ENCODE assay signal across 18 cellular contexts in the genomic region with DNA sequence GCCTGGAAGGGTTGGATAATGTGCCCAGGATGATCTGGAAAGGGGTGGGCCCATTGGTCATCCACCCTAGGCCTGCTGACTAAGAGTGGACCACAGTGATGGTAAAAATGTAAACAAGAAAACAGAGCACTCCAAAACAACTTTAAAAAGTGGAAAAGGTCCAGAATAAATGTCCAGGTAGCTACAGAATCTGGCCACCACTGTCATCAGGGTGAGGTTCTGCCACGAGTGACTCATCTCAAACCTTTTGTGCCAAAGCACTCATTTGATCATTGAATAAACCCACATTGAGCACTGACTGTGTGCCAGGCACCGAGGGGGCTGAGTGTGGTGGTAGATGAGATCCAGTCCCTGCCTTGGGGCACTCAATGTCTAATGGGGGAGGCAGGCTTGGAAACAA.
"Had no signal": no experiment of that assay in that cellular context is flagged by ENCODE, and none has a peak within 500 bp of the region (broad histone marks: within the 10 kb centered on the region; RNA-seq: fewer than 3 reads in every experiment).

No MANE protein-coding gene starts in this region.

- H3K27ac ChIP-seq: ascending aorta, breast epithelium, coronary artery, thoracic aorta, upper lobe of right lung had no signal

- H3K4me1 Mint-ChIP-seq: activated CD4-positive, alpha-beta T cell treated with anti-CD3 and anti-CD28 coated beads, Interleukin-2, amount 10 ng/mL, durations not matched to agents 24 days and 14 days; activated naive CD4-positive, alpha-beta T cell treated with anti-CD3 and anti-CD28 coated beads, Interleukin-2, amount 10 ng/mL, durations not matched to agents 7 days and 5 days had no signal

- H3K36me3 ChIP-seq: breast epithelium, thoracic aorta had no signal

- H3K4me3 ChIP-seq: ascending aorta, breast epithelium, coronary artery, psoas muscle, smooth muscle cell, thoracic aorta, upper lobe of right lung had no signal

- H3K4me3 Mint-ChIP-seq: activated CD4-positive, alpha-beta T cell treated with anti-CD3 and anti-CD28 coated beads, Interleukin-2, amount 10 ng/mL, durations not matched to agents 24 days and 14 days; activated CD8-positive, alpha-beta T cell treated with anti-CD3 and anti-CD28 coated beads for 36 hours; activated naive CD4-positive, alpha-beta T cell treated with anti-CD3 and anti-CD28 coated beads, Interleukin-2, amount 10 ng/mL, durations not matched to agents 7 days and 5 days; activated T-cell treated with anti-CD3 and anti-CD28 coated beads, Interleukin-2, amount 50 U/mL, for 4 hours; nephron progenitor cell; stimulated activated effector memory CD8-positive, alpha-beta T cell treated with anti-CD3 and anti-CD28 coated beads, Interleukin-12 subunit alpha, Interleukin-12 subunit beta, amount 100 ng/mL, for 72 hours; T-helper 1 cell treated with Interleukin-12 subunit alpha and Interleukin-12 subunit beta and Interleukin-4 antibody, amounts not matched to agents 30 μg/mL and 1 μg/mL, for 36 hours had no signal

- DNase-seq: activated CD4-positive, alpha-beta T cell treated with anti-CD3 and anti-CD28 coated beads, Interleukin-2, amount 10 ng/mL, durations not matched to agents 24 days and 14 days; activated CD8-positive, alpha-beta T cell treated with anti-CD3 and anti-CD28 coated beads for 36 hours; activated effector memory CD4-positive, alpha-beta T cell treated with Interleukin-2 at 50 U/mL for 16 hours; activated naive CD4-positive, alpha-beta T cell treated with anti-CD3 and anti-CD28 coated beads, Interleukin-2, amount 10 ng/mL, durations not matched to agents 7 days and 5 days; activated T-cell treated with anti-CD3 and anti-CD28 coated beads, Interleukin-2, amount 50 U/mL, for 4 hours; mammary epithelial cell; nephron progenitor cell; stimulated activated CD4-positive, alpha-beta T cell treated with anti-CD3 and anti-CD28 coated beads, Interleukin-4, amount 100 ng/mL, for 1 hour; upper lobe of right lung had no signal

- H3K9me3 ChIP-seq: ascending aorta, breast epithelium, psoas muscle, thoracic aorta, upper lobe of right lung had no signal

- H3K27ac Mint-ChIP-seq: activated CD4-positive, alpha-beta T cell treated with anti-CD3 and anti-CD28 coated beads, Interleukin-2, amount 10 ng/mL, durations not matched to agents 24 days and 14 days; activated CD8-positive, alpha-beta T cell treated with anti-CD3 and anti-CD28 coated beads for 36 hours; activated naive CD4-positive, alpha-beta T cell treated with anti-CD3 and anti-CD28 coated beads, Interleukin-2, amount 10 ng/mL, durations not matched to agents 7 days and 5 days; nephron progenitor cell; stimulated activated effector memory CD8-positive, alpha-beta T cell treated with anti-CD3 and anti-CD28 coated beads, Interleukin-12 subunit alpha, Interleukin-12 subunit beta, amount 100 ng/mL, for 72 hours; T-helper 1 cell treated with Interleukin-12 subunit alpha and Interleukin-12 subunit beta and Interleukin-4 antibody, amounts not matched to agents 30 μg/mL and 1 μg/mL, for 36 hours had no signal

- H3K4me2 ChIP-seq: smooth muscle cell had no signal

- H3K27me3 ChIP-seq: ascending aorta, breast epithelium, upper lobe of right lung had no signal

- H3K36me3 Mint-ChIP-seq: activated naive CD4-positive, alpha-beta T cell treated with anti-CD3 and anti-CD28 coated beads, Interleukin-2, amount 10 ng/mL, durations not matched to agents 7 days and 5 days had no signal

- ATAC-seq: activated CD8-positive, alpha-beta T cell treated with anti-CD3 and anti-CD28 coated beads for 36 hours; activated T-cell treated with anti-CD3 and anti-CD28 coated beads, Interleukin-2, amount 50 U/mL, for 4 hours; sciatic nerve; stimulated activated effector memory CD8-positive, alpha-beta T cell treated with anti-CD3 and anti-CD28 coated beads, Interleukin-12 subunit alpha, Interleukin-12 subunit beta, amount 100 ng/mL, for 72 hours; upper lobe of right lung had no signal

- H3K9me3 Mint-ChIP-seq: activated CD4-positive, alpha-beta T cell treated with anti-CD3 and anti-CD28 coated beads, Interleukin-2, amount 10 ng/mL, durations not matched to agents 24 days and 14 days; activated CD8-positive, alpha-beta T cell treated with anti-CD3 and anti-CD28 coated beads for 36 hours; activated naive CD4-positive, alpha-beta T cell treated with anti-CD3 and anti-CD28 coated beads, Interleukin-2, amount 10 ng/mL, durations not matched to agents 7 days and 5 days; activated T-cell treated with anti-CD3 and anti-CD28 coated beads, Interleukin-2, amount 50 U/mL, for 4 hours; nephron progenitor cell; stimulated activated effector memory CD8-positive, alpha-beta T cell treated with anti-CD3 and anti-CD28 coated beads, Interleukin-12 subunit alpha, Interleukin-12 subunit beta, amount 100 ng/mL, for 72 hours; T-helper 1 cell treated with Interleukin-12 subunit alpha and Interleukin-12 subunit beta and Interleukin-4 antibody, amounts not matched to agents 30 μg/mL and 1 μg/mL, for 36 hours had no signal

- H3K27me3 Mint-ChIP-seq: activated CD4-positive, alpha-beta T cell treated with anti-CD3 and anti-CD28 coated beads, Interleukin-2, amount 10 ng/mL, durations not matched to agents 24 days and 14 days; activated CD8-positive, alpha-beta T cell treated with anti-CD3 and anti-CD28 coated beads for 36 hours; activated naive CD4-positive, alpha-beta T cell treated with anti-CD3 and anti-CD28 coated beads, Interleukin-2, amount 10 ng/mL, durations not matched to agents 7 days and 5 days had no signal

- H3K4me1 ChIP-seq: ascending aorta, breast epithelium, upper lobe of right lung had no signal
